ENCODE assay signal across 14 cellular contexts in genomic region chr3:69137006-69137405, GRCh38. TPM values are rescaled to one million over a fixed set of nuclear protein-coding genes. Genes with fewer than 3 reads are reported as not detected.
DNase-seq lines count a peak whose midpoint lies in the region; ATAC-seq, FAIRE-seq and TF ChIP-seq lines count a peak whose summit lies in the region.
"Had no signal": no experiment of that assay in that cellular context is flagged by ENCODE, and none has a peak within 500 bp of the region (broad histone marks: within the 10 kb centered on the region; RNA-seq: fewer than 3 reads in every experiment).

No MANE protein-coding gene starts in this region.

- H3K4me1 Mint-ChIP-seq in astrocyte (ENCODE audit: low read depth, unreplicated experiment), result peaks cover 7% of the 10 kb centered on the region
- peaks cover under 1% of the 10 kb centered on the region for H3K4me1 Mint-ChIP-seq in progenitor cell of endocrine pancreas (ENCODE audit: low read depth)
- H3K4me1 Mint-ChIP-seq: CD4-positive, alpha-beta memory T cell; H9 had no signal

- intact Hi-C loops in left lung (cut with DNase I), result no loop called here

- H3K27me3 Mint-ChIP-seq in astrocyte (ENCODE audit: low read depth, unreplicated experiment) (peaks cover 2% of the 10 kb centered on the region), progenitor cell of endocrine pancreas (no peaks in the 10 kb centered on the region)

- H3K36me3 ChIP-seq in astrocyte (ENCODE audit: insufficient read depth, low read length) (no peaks in the 10 kb centered on the region), left lung (no peaks in the 10 kb centered on the region)
- H3K36me3 ChIP-seq: BE2C had no signal

- no peaks in the 10 kb centered on the region for H3K4me1 ChIP-seq in astrocyte (ENCODE audit: insufficient read depth, low read length)
- no peaks in the 10 kb centered on the region for H3K4me1 ChIP-seq in left lung
- H3K4me1 ChIP-seq: BE2C had no signal

- TF ChIP-seq CTCF in astrocyte (IDR thresholded peaks at IDR 0.05; ENCODE audit: insufficient read depth, low read depth, low read length), result no peak
- no peak for TF ChIP-seq CTCF in left lung (IDR thresholded peaks at IDR 0.05)
- TF ChIP-seq CTCF in progenitor cell of endocrine pancreas (IDR thresholded peaks at IDR 0.05; ENCODE audit: unreplicated experiment), result no peak

- no peaks in the 10 kb centered on the region for H3K36me3 Mint-ChIP-seq in astrocyte (ENCODE audit: low read depth, unreplicated experiment)
- no peaks in the 10 kb centered on the region for H3K36me3 Mint-ChIP-seq in progenitor cell of endocrine pancreas (ENCODE audit: insufficient read depth)
- H3K36me3 Mint-ChIP-seq: CD4-positive, alpha-beta memory T cell had no signal

- H3K9ac ChIP-seq in astrocyte (ENCODE audit: low read length), result no peak overlapping the region

- DNase-seq in NCI-H226, result peak; percentile 2
- peak; percentile 4 for DNase-seq in astrocyte (ENCODE audit: low read depth)
- peak; percentile 65 for DNase-seq in iris pigment epithelial cell (ENCODE audit: low read depth)
- no peak for DNase-seq in DMS79 treated with DMSO at 0.1 percent for 48 hours (lab: John Stamatoyannopoulos, UW)
- DNase-seq in middle frontal gyrus (ENCODE audit: extremely low spot score, low spot score), result no peak
- no peak for DNase-seq in left lung
- no peak for DNase-seq in progenitor cell of endocrine pancreas (ENCODE audit: low spot score, unreplicated experiment)
- DNase-seq: BE2C; CD4-positive, alpha-beta memory T cell; GF-D8; GOT3; H9 had no signal

- no peaks in the 10 kb centered on the region for H4K20me1 ChIP-seq in astrocyte (ENCODE audit: insufficient read depth, low read length)

- H3K9me3 ChIP-seq in astrocyte (ENCODE audit: insufficient read depth, low read depth, low read length), result no peaks in the 10 kb centered on the region
- no peaks in the 10 kb centered on the region for H3K9me3 ChIP-seq in left lung
- H3K9me3 ChIP-seq: BE2C had no signal

- H3K27ac ChIP-seq in astrocyte (ENCODE audit: low read depth, low read length) (no peak overlapping the region), left lung (no peak overlapping the region)
- H3K27ac ChIP-seq: C4-2B had no signal

- no peak overlapping the region for H2AFZ ChIP-seq in astrocyte (ENCODE audit: low read depth, low read length)

- H3K4me3 Mint-ChIP-seq in astrocyte (ENCODE audit: unreplicated experiment) (no peak overlapping the region), progenitor cell of endocrine pancreas (ENCODE audit: low read depth) (no peak overlapping the region)
- H3K4me3 Mint-ChIP-seq: CD4-positive, alpha-beta memory T cell; H9 had no signal

- H3K4me3 ChIP-seq in astrocyte (ENCODE audit: insufficient read depth, low read depth, low read length) (no peak overlapping the region), left lung (no peak overlapping the region)

- H3K4me2 ChIP-seq in astrocyte (ENCODE audit: low read length), result no peak overlapping the region

- H3K9me3 Mint-ChIP-seq in astrocyte (ENCODE audit: unreplicated experiment), result no peaks in the 10 kb centered on the region
- H3K9me3 Mint-ChIP-seq in progenitor cell of endocrine pancreas (ENCODE audit: low read depth), result no peaks in the 10 kb centered on the region
- H3K9me3 Mint-ChIP-seq: H9 had no signal

- H3K27me3 ChIP-seq in astrocyte (ENCODE audit: insufficient read depth, low read length) (peaks cover 2% of the 10 kb centered on the region), left lung (no peaks in the 10 kb centered on the region)
- H3K27me3 ChIP-seq: BE2C had no signal

- no peaks in the 10 kb centered on the region for H3K79me2 ChIP-seq in astrocyte (ENCODE audit: insufficient read depth, low read length)

- no peak overlapping the region for H3K27ac Mint-ChIP-seq in astrocyte (ENCODE audit: unreplicated experiment)
- H3K27ac Mint-ChIP-seq in progenitor cell of endocrine pancreas, result no peak overlapping the region
- H3K27ac Mint-ChIP-seq: CD4-positive, alpha-beta memory T cell had no signal

- ATAC-seq in left lung, result no peak

- FAIRE-seq in astrocyte (lab: Jason Lieb, UNC), result no peak
- FAIRE-seq: A204.1 had no signal

RNA-seq across cellular contexts. Expression of gene LMOD3, which starts 14.6 kb away (rescaled TPM):
- total RNA-seq in astrocyte, result 0.07 TPM in 1 of 2 replicates, not detected in the other
- total RNA-seq in left lung, result under 1 TPM; 0.18 to 0.26 TPM
- total RNA-seq in progenitor cell of endocrine pancreas, result not detected in 2 replicates
- total RNA-seq: CD4-positive, alpha-beta memory T cell; H9 had no signal

RNA-seq across cellular contexts. Expression of gene ARL6IP5, which starts 52.3 kb away (rescaled TPM):
- total RNA-seq in astrocyte (160 and 166 TPM in 2 replicates), left lung (100 to 1,000 TPM; 179 to 184 TPM), progenitor cell of endocrine pancreas (48.5 and 55.4 TPM in 2 replicates)

RNA-seq across cellular contexts. Expression of gene UBA3, which starts 56.8 kb away (rescaled TPM):
- total RNA-seq in astrocyte, result 73.4 and 79.2 TPM in 2 replicates
- 10 to 100 TPM; 61.3 to 62.2 TPM for total RNA-seq in left lung
- 76.2 and 86.9 TPM in 2 replicates for total RNA-seq in progenitor cell of endocrine pancreas

Comparison
In these comparisons a context has a peak if more than half of its experiments do, and no peak if none do; other contexts are left out.
1. DNase-seq: peak in NCI-H226 (single experiment), astrocyte (single experiment) and iris pigment epithelial cell (single experiment); none in DMS79 treated with DMSO at 0.1 percent for 48 hours (single experiment), middle frontal gyrus (single experiment), left lung (0 of 2) and progenitor cell of endocrine pancreas (single experiment).